9 cellular contexts compared by ENCODE assay signal in genomic region chr10:63515002-63515763, GRCh38.
DNase-seq lines count a peak whose midpoint lies in the region; ATAC-seq and TF ChIP-seq lines count a peak whose summit lies in the region.
"Had no signal": no experiment of that assay in that cellular context is flagged by ENCODE, and none has a peak within 500 bp of the region (broad histone marks: within the 10 kb centered on the region; RNA-seq: fewer than 3 reads in every experiment).

No MANE protein-coding gene starts in this region.

- H3K27me3 Mint-ChIP-seq in nephron progenitor cell (ENCODE audit: low read depth, poor library complexity) = no peaks in the 10 kb centered on the region

- DNase-seq in GM04503 (ENCODE audit: low read depth) (peak; percentile 31), NCI-H226 (peak; percentile 84), coronary artery (ENCODE audit: low spot score) (no peak), nephron progenitor cell (no peak), kidney glomerular epithelial cell (lab: John Stamatoyannopoulos, UW) (no peak), NCI-H345 treated with DMSO at 0.1 percent for 48 hours (lab: John Stamatoyannopoulos, UW; ENCODE audit: unreplicated experiment) (no peak)

- peak overlapping the region; percentile 61 to 67 for H3K27ac ChIP-seq in coronary artery
- H3K27ac ChIP-seq: neutrophil had no signal

- no peak overlapping the region for H3K4me3 Mint-ChIP-seq in nephron progenitor cell

- peak overlapping the region; percentile 43 for H3K27ac Mint-ChIP-seq in nephron progenitor cell

- ATAC-seq in HG03521 (IDR thresholded peaks at IDR 0.05; ENCODE audit: unreplicated experiment) = no peak
- ATAC-seq in HG03196 (IDR thresholded peaks at IDR 0.05; ENCODE audit: unreplicated experiment) = no peak

- peak overlapping the region; percentile 23 for H3K4me3 ChIP-seq in coronary artery

- H3K36me3 Mint-ChIP-seq in nephron progenitor cell (ENCODE audit: low read depth) = peaks cover 92% of the 10 kb centered on the region

- peaks cover 88% of the 10 kb centered on the region for H3K9me3 Mint-ChIP-seq in nephron progenitor cell

- H3K4me1 Mint-ChIP-seq in nephron progenitor cell = peaks cover 23% of the 10 kb centered on the region

- TF ChIP-seq CTCF in coronary artery (IDR thresholded peaks at IDR 0.05) (no peak), nephron progenitor cell (IDR thresholded peaks at IDR 0.05) (no peak)

Comparison
In these comparisons a context has a peak if more than half of its experiments do, and no peak if none do; other contexts are left out.
1. DNase-seq: peak in GM04503 (single experiment) and NCI-H226 (single experiment); none in coronary artery (single experiment), nephron progenitor cell (single experiment), kidney glomerular epithelial cell (single experiment) and NCI-H345 treated with DMSO at 0.1 percent for 48 hours (single experiment).